In genomic region chr6:41100871-41101287, GRCh38 we compare ENCODE assay signal across 15 cellular contexts. TPM values are rescaled to one million over a fixed set of nuclear protein-coding genes. Genes with fewer than 3 reads are reported as not detected.
A peak's percentile ranks its signal among the peaks of the same experiment; 100 is the strongest.
DNase-seq lines count a peak whose midpoint lies in the region; ATAC-seq and TF ChIP-seq lines count a peak whose summit lies in the region.
"Had no signal": no experiment of that assay in that cellular context is flagged by ENCODE, and none has a peak within 500 bp of the region (broad histone marks: within the 10 kb centered on the region; RNA-seq: fewer than 3 reads in every experiment).

No MANE protein-coding gene starts in this region.

- no peaks in the 10 kb centered on the region for H3K9me3 Mint-ChIP-seq in glutamatergic neuron (ENCODE audit: unreplicated experiment)
- H3K9me3 Mint-ChIP-seq: CD8-positive, alpha-beta memory T cell had no signal

- H3K9me3 ChIP-seq in lower lobe of right lung, result no peaks in the 10 kb centered on the region
- H3K9me3 ChIP-seq: adrenal gland had no signal

- H3K4me3 Mint-ChIP-seq in glutamatergic neuron (ENCODE audit: unreplicated experiment), result peak overlapping the region; percentile 65

- no peaks in the 10 kb centered on the region for H3K27me3 ChIP-seq in lower lobe of right lung (ENCODE audit: low read depth)
- H3K27me3 ChIP-seq in foreskin keratinocyte, result no peaks in the 10 kb centered on the region
- H3K27me3 ChIP-seq: adrenal gland had no signal

- H3K27ac Mint-ChIP-seq in glutamatergic neuron (ENCODE audit: unreplicated experiment), result no peak overlapping the region

- H3K4me1 ChIP-seq in lower lobe of right lung, result no peaks in the 10 kb centered on the region
- H3K4me1 ChIP-seq in foreskin keratinocyte, result peaks cover 23% of the 10 kb centered on the region

- peaks cover 5% of the 10 kb centered on the region for H3K36me3 Mint-ChIP-seq in glutamatergic neuron (ENCODE audit: unreplicated experiment)

- H3K27ac ChIP-seq in lower lobe of right lung (no peak overlapping the region), foreskin keratinocyte (no peak overlapping the region)
- H3K27ac ChIP-seq: adrenal gland had no signal

- peaks cover 56% of the 10 kb centered on the region for H3K36me3 ChIP-seq in lower lobe of right lung

- H3K27me3 Mint-ChIP-seq in glutamatergic neuron (ENCODE audit: unreplicated experiment), result no peaks in the 10 kb centered on the region
- H3K27me3 Mint-ChIP-seq: CD8-positive, alpha-beta memory T cell had no signal

- no peak overlapping the region for H3K4me3 ChIP-seq in lower lobe of right lung
- H3K4me3 ChIP-seq: adrenal gland had no signal

- H3K4me1 Mint-ChIP-seq in glutamatergic neuron (ENCODE audit: low read depth, unreplicated experiment), result peaks cover 4% of the 10 kb centered on the region

- ATAC-seq in lower lobe of right lung (no peak), foreskin keratinocyte (no peak)

- peak; percentile 30 for TF ChIP-seq CTCF in glutamatergic neuron (IDR thresholded peaks at IDR 0.05; ENCODE audit: partially characterized antibody, unreplicated experiment)
- TF ChIP-seq CTCF in lower lobe of right lung (IDR thresholded peaks at IDR 0.05), result no peak
- no peak for TF ChIP-seq CTCF in foreskin keratinocyte (conservative IDR thresholded peaks at IDR 0.05)

- intact Hi-C loops in lower lobe of right lung (cut with DNase I), result no loop called here

- DNase-seq in stimulated activated CD4-positive, alpha-beta T cell treated with anti-CD3 and anti-CD28 coated beads, Interleukin-4, amount 100 ng/mL, for 24 hours, result peak; percentile 37
- no peak for DNase-seq in stimulated activated CD4-positive, alpha-beta T cell treated with anti-CD3 and anti-CD28 coated beads, Interleukin-4, amount 100 ng/mL, for 4 hours
- DNase-seq in glutamatergic neuron (peak; percentile 83), lower lobe of right lung (peak; percentile 41), SHP77 treated with DMSO at 0.1 percent for 48 hours (lab: John Stamatoyannopoulos, UW) (no peak), NCI-H2227 (lab: John Stamatoyannopoulos, UW; ENCODE audit: unreplicated experiment) (no peak), foreskin keratinocyte (no peak)
- DNase-seq: kidney glomerular epithelial cell, NCI-H1436 had no signal

RNA-seq across cellular contexts. Expression of gene NFYA, which starts 28.1 kb away (rescaled TPM):
- 47.8 TPM for total RNA-seq in glutamatergic neuron (ENCODE audit: unreplicated experiment)
- 21.0 TPM for total RNA-seq in lower lobe of right lung
- total RNA-seq in foreskin keratinocyte, result 22.5 and 22.9 TPM in 2 replicates
- 7.0 and 9.3 TPM in 2 replicates for polyA plus RNA-seq in foreskin keratinocyte

RNA-seq across cellular contexts. Expression of gene OARD1, which starts 28.7 kb away (rescaled TPM):
- total RNA-seq in glutamatergic neuron (ENCODE audit: unreplicated experiment) (24.4 TPM), lower lobe of right lung (28.7 TPM), foreskin keratinocyte (22.9 and 23.2 TPM in 2 replicates)
- 25.2 and 27.8 TPM in 2 replicates for polyA plus RNA-seq in foreskin keratinocyte

RNA-seq across cellular contexts. Expression of gene APOBEC2, which starts 47.9 kb away (rescaled TPM):
- total RNA-seq in glutamatergic neuron (ENCODE audit: unreplicated experiment) (0.61 TPM), lower lobe of right lung (0.65 TPM), foreskin keratinocyte (not detected in 2 replicates)
- polyA plus RNA-seq in foreskin keratinocyte, result 0.03 TPM in 1 of 2 replicates, not detected in the other
- total RNA-seq: CD8-positive, alpha-beta memory T cell; H4; M059J; mononuclear cell had no signal
- polyA plus RNA-seq: CD8-positive, alpha-beta memory T cell had no signal

RNA-seq across cellular contexts. Expression of gene TREML1, which starts 53.3 kb away (rescaled TPM):
- not detected for total RNA-seq in glutamatergic neuron (ENCODE audit: unreplicated experiment)
- 2.0 TPM for total RNA-seq in lower lobe of right lung
- total RNA-seq in foreskin keratinocyte, result 0.18 and 0.34 TPM in 2 replicates
- 0.17 and 0.36 TPM in 2 replicates for polyA plus RNA-seq in foreskin keratinocyte
- total RNA-seq: CD8-positive, alpha-beta memory T cell; H4; M059J had no signal
- polyA plus RNA-seq: CD8-positive, alpha-beta memory T cell; urinary bladder had no signal

RNA-seq across cellular contexts. Expression of gene TSPO2, which starts 58.6 kb away (rescaled TPM):
- total RNA-seq in glutamatergic neuron (ENCODE audit: unreplicated experiment), result not detected
- not detected for total RNA-seq in lower lobe of right lung
- not detected in 2 replicates for total RNA-seq in foreskin keratinocyte
- not detected in 2 replicates for polyA plus RNA-seq in foreskin keratinocyte
- total RNA-seq: adrenal gland; CD8-positive, alpha-beta memory T cell; H4; M059J; mononuclear cell; urinary bladder had no signal
- polyA plus RNA-seq: adrenal gland; CD8-positive, alpha-beta memory T cell; urinary bladder had no signal

Comparison
In these comparisons a context has a peak if more than half of its experiments do, and no peak if none do; other contexts are left out.
1. DNase-seq: peak in stimulated activated CD4-positive, alpha-beta T cell treated with anti-CD3 and anti-CD28 coated beads, Interleukin-4, amount 100 ng/mL, for 24 hours (single experiment), glutamatergic neuron (single experiment) and lower lobe of right lung (single experiment); none in stimulated activated CD4-positive, alpha-beta T cell treated with anti-CD3 and anti-CD28 coated beads, Interleukin-4, amount 100 ng/mL, for 4 hours (0 of 2), SHP77 treated with DMSO at 0.1 percent for 48 hours (single experiment), NCI-H2227 (single experiment) and foreskin keratinocyte (0 of 2).